ENCODE assay signal across 8 cellular contexts in the genomic region with DNA sequence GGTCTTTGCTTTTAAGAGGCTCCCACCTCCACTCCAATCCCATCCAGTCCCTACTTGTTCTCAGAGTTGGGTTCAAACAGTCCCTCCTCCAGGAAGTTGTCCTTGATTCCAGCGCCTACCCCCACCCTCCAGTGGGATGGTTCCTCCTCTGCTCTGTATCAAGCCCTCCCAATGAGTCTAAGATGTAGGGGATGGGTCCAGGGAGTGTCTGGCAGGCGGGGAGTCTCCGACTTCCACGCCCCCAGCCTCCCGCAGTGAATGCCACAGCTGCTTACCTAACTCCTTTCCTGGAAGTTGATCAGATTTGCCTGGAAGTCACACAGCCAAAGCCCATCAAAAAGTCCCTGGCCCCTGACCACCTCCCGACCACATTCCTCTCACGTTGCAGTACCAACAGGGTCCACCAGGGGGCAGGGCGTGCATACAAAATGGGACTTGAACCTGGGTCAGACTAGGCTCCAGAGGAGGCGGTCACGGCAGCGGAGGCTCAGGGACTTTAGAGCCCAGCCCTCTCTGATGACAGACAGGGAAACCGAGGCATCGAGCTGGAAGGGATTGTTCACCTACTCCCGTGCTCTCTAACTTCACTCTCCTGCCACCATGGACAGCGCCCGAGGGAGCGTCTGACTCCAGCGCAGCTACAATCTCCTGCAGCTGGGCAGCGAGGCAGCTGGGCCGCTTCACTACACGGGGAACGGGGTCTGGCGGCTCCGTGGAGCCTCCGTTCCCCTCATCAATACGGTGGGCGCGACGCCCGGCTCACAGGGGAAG. TPM values are rescaled to one million over a fixed set of nuclear protein-coding genes. Genes with fewer than 3 reads are reported as not detected.
DNase-seq lines count a peak whose midpoint lies in the region; ATAC-seq, FAIRE-seq and TF ChIP-seq lines count a peak whose summit lies in the region.

No MANE protein-coding gene starts in this region.

- no peaks in the 10 kb centered on the region for H3K79me2 ChIP-seq in endothelial cell of umbilical vein (ENCODE audit: control insufficient read depth, insufficient read depth, low read length)

- H4K20me1 ChIP-seq in endothelial cell of umbilical vein (replicated peaks; ENCODE audit: control insufficient read depth, extremely low read depth, insufficient read depth, low read length): no peaks in the 10 kb centered on the region

- H3K27ac ChIP-seq in endothelial cell of umbilical vein (ENCODE audit: insufficient read depth, low read depth, low read length): no peak overlapping the region

- H3K4me1 Mint-ChIP-seq in HFFc6 (ENCODE audit: low read depth): no peaks in the 10 kb centered on the region
- H3K4me1 Mint-ChIP-seq in mesothelial cell of epicardium: no peaks in the 10 kb centered on the region

- H3K27me3 ChIP-seq in endothelial cell of umbilical vein (ENCODE audit: control insufficient read depth in 2 of 2, insufficient read depth in 2 of 2, low read length in 2 of 2): no peaks in the 10 kb centered on the region

- CTCF ChIA-PET in endothelial cell of umbilical vein (lab: Charles Lee): interaction anchor here (0.6 to 4.5 kb wide), 20 partner anchors 11 to 533 kb away, joined by 3 to 59 read pairs (median 3); a partner anchor contains a TSS

- peak; percentile 26 for DNase-seq in CMK (ENCODE audit: low read depth)
- DNase-seq in HFFc6: peak; percentile 33
- DNase-seq in NCI-H774 (lab: John Stamatoyannopoulos, UW): peak; percentile 30
- DNase-seq in activated CD8-positive, alpha-beta memory T cell treated with anti-CD3 and anti-CD28 coated beads for 48 hours (ENCODE audit: low read depth in 2 of 3, low spot score in 2 of 3): peak; percentile 61 to 91 (median 89)
- DNase-seq in endothelial cell of umbilical vein (ENCODE audit: low read depth, low spot score): peak; percentile 63
- peak; percentile 60 to 79 for DNase-seq in mesothelial cell of epicardium (ENCODE audit: low spot score in 2 of 2, unreplicated experiment in 2 of 2)
- DNase-seq in stimulated activated CD8-positive, alpha-beta memory T cell treated with anti-CD3 and anti-CD28 coated beads, Interleukin-2, amount 100 ng/mL, for 1 hour (ENCODE audit: low read depth in 2 of 2): peak; percentile 36 to 38

- no peak overlapping the region for H2AFZ ChIP-seq in endothelial cell of umbilical vein (ENCODE audit: low read depth, low read length)

- no peak overlapping the region for H3K4me3 ChIP-seq in endothelial cell of umbilical vein (replicated peaks in 1 of 3; ENCODE audit: insufficient read depth in 1 of 3, low read depth in 1 of 3, low read length in 3 of 3)

- peaks cover 19% of the 10 kb centered on the region for H3K27me3 Mint-ChIP-seq in HFFc6 (ENCODE audit: insufficient read depth)
- peaks cover 38% of the 10 kb centered on the region for H3K27me3 Mint-ChIP-seq in mesothelial cell of epicardium (ENCODE audit: low read depth)

- no peaks in the 10 kb centered on the region for H3K9me1 ChIP-seq in endothelial cell of umbilical vein (replicated peaks; ENCODE audit: control insufficient read depth, extremely low read depth, insufficient read depth, low read length)

- H3K9ac ChIP-seq in endothelial cell of umbilical vein (replicated peaks; ENCODE audit: extremely low read depth, insufficient read depth, low read length): no peak overlapping the region

- no peak overlapping the region for H3K27ac Mint-ChIP-seq in HFFc6
- no peak overlapping the region for H3K27ac Mint-ChIP-seq in mesothelial cell of epicardium

- peak; percentile 80 for FAIRE-seq in endothelial cell of umbilical vein (lab: Jason Lieb, UNC)

- no peak for TF ChIP-seq POLR2A in endothelial cell of umbilical vein (IDR thresholded peaks at IDR 0.05; ENCODE audit: low read depth, low read length)

- H3K9me3 ChIP-seq in endothelial cell of umbilical vein (replicated peaks; ENCODE audit: control insufficient read depth, insufficient read depth, low read length): no peaks in the 10 kb centered on the region

- TF ChIP-seq CTCF in HFFc6 (IDR thresholded peaks at IDR 0.05) (peak; percentile 99), endothelial cell of umbilical vein (IDR thresholded peaks at IDR 0.05; ENCODE audit: extremely low read depth in 1 of 2, insufficient read depth in 1 of 2, low read depth in 1 of 2, low read length in 2 of 2) (peak; percentile 97 to 98), mesothelial cell of epicardium (IDR thresholded peaks at IDR 0.05; ENCODE audit: unreplicated experiment) (peak; percentile 100)

- POLR2A ChIA-PET in endothelial cell of umbilical vein (lab: Charles Lee): no interaction called here

- ATAC-seq in HG03159 (IDR thresholded peaks at IDR 0.05; ENCODE audit: unreplicated experiment): no peak

- H3K4me1 ChIP-seq in endothelial cell of umbilical vein (ENCODE audit: control insufficient read depth, extremely low read depth, insufficient read depth, low read length): no peaks in the 10 kb centered on the region

- H3K9me3 Mint-ChIP-seq in HFFc6 (no peaks in the 10 kb centered on the region), mesothelial cell of epicardium (no peaks in the 10 kb centered on the region)

- no peak overlapping the region; the same call in 1 of the 2 replicates for H3K4me3 Mint-ChIP-seq in HFFc6
- no peak overlapping the region for H3K4me3 Mint-ChIP-seq in mesothelial cell of epicardium

- intact Hi-C loops in endothelial cell of umbilical vein (cut with micrococcal nuclease): loop anchor here (1.0 kb wide), 3 partner anchors 12 to 228 kb away; no protein-coding TSS in a partner anchor

- no TSS peak for BruUV-seq in endothelial cell of umbilical vein (replicated peaks; lab: Mats Ljungman, UMichigan)

- no peaks in the 10 kb centered on the region for H3K36me3 ChIP-seq in endothelial cell of umbilical vein (ENCODE audit: control insufficient read depth in 2 of 2, extremely low read depth in 1 of 2, insufficient read depth in 2 of 2, low read length in 2 of 2)

- no peak overlapping the region for H3K4me2 ChIP-seq in endothelial cell of umbilical vein (ENCODE audit: insufficient read depth, low read length)

- dilution Hi-C loops in endothelial cell of umbilical vein (cut with MboI; ENCODE audit: extremely low pct_ligation_motif_present, low sequenced_read_pairs): no loop called here

- H3K36me3 Mint-ChIP-seq in HFFc6 (ENCODE audit: low read depth) (no peaks in the 10 kb centered on the region), mesothelial cell of epicardium (no peaks in the 10 kb centered on the region)

TF ChIP-seq in endothelial cell of umbilical vein, 7 proteins besides CTCF, POLR2A, EP300 and RAD21:
- TF ChIP-seq POLR2AphosphoS5 (IDR thresholded peaks at IDR 0.05; ENCODE audit: insufficient read depth, low read depth, low read length) (no peak), EZH2 (IDR thresholded peaks at IDR 0.05; ENCODE audit: borderline replicate concordance, low read depth, low read length, severe bottlenecking) (no peak)

RNA-seq across cellular contexts. Expression of a gene that starts 25.0 kb away (rescaled TPM):
- total RNA-seq in HFFc6 (2021; fragmentation: NEBNext Ultra II Directional; extraction: Animal tissue kit (Norgen Biotek cat#: 25700)): 10 to 100 TPM in 2 of 6 experiments, 1 to 10 TPM in 4; 8.2 to 10.5 (median 9.0) TPM
- total RNA-seq in endothelial cell of umbilical vein: 11.2 and 11.5 TPM in 2 replicates
- 3.7 and 4.9 TPM in 2 replicates for polyA plus RNA-seq in endothelial cell of umbilical vein
- polyA plus RNA-seq in endothelial cell of umbilical vein (2011; cell fraction: cytosol; rRNA removed): 6.0 and 6.2 TPM in 2 replicates
- polyA plus RNA-seq in endothelial cell of umbilical vein (2011; cell fraction: nucleus; rRNA removed): 14.2 and 16.2 TPM in 2 replicates
- 10.6 and 12.3 TPM in 2 replicates for polyA plus RNA-seq in endothelial cell of umbilical vein (2012)
- 8.9 and 10.6 TPM in 2 replicates for polyA minus RNA-seq in endothelial cell of umbilical vein
- 1.0 TPM for polyA minus RNA-seq in endothelial cell of umbilical vein (2011; cell fraction: cytosol; rRNA and poly(A)+ RNA removed)
- polyA minus RNA-seq in endothelial cell of umbilical vein (2011; cell fraction: nucleus; rRNA and poly(A)+ RNA removed): 7.1 and 13.4 TPM in 2 replicates
- 8.6 to 8.9 TPM (median 8.6 TPM) in 3 replicates for total RNA-seq in mesothelial cell of epicardium

Comparison
In these comparisons a context has a peak if more than half of its experiments do, and no peak if none do; other contexts are left out.
1. DNase-seq: peak in every context shown above with its lines; median percentile 89 in activated CD8-positive, alpha-beta memory T cell treated with anti-CD3 and anti-CD28 coated beads for 48 hours; 70 in mesothelial cell of epicardium; 63 in endothelial cell of umbilical vein; 37 in stimulated activated CD8-positive, alpha-beta memory T cell treated with anti-CD3 and anti-CD28 coated beads, Interleukin-2, amount 100 ng/mL, for 1 hour; 33 in HFFc6; 30 in NCI-H774; 26 in CMK.